21 cellular contexts compared by ENCODE assay signal in the genomic region with DNA sequence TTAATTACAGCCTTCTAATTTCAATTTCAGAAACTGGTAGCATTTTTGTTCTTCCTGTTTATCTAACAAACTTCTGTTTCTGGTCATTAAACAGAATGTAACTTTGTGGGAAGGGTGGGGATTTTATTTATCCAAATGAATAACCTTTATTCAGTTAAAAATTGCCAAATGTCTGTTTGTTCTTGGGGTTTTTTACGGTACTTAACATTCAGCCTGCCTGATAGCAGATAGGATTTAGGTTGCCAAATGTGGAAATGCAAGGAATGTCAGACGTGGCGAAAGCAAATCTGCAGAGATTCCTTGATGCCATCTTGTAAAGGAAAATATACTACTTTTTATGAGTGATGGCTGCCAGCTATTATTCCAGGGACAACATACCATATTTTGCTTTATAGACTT.
DNase-seq lines count a peak whose midpoint lies in the region; ATAC-seq, FAIRE-seq and TF ChIP-seq lines count a peak whose summit lies in the region.
"Had no signal": no experiment of that assay in that cellular context is flagged by ENCODE, and none has a peak within 500 bp of the region (broad histone marks: within the 10 kb centered on the region; RNA-seq: fewer than 3 reads in every experiment).

No MANE protein-coding gene starts in this region.

- no peak for TF ChIP-seq RAD21 in GM12878 (IDR thresholded peaks at IDR 0.05; ENCODE audit: insufficient read depth, low read depth, low read length)

- SMC1A ChIA-PET in GM12878 (lab: Charles Lee; ENCODE audit: uncharacterized antibody, unreplicated experiment) = no interaction called here

- H3K4me1 ChIP-seq in GM12878 (ENCODE audit: control insufficient read depth, insufficient read depth, low read length) = no peaks in the 10 kb centered on the region

- no peak for TF ChIP-seq CTCF in GM12878 (IDR thresholded peaks at IDR 0.05 in 2 of 3, conservative IDR thresholded peaks at IDR 0.05 in 1 of 3; ENCODE audit: control insufficient read depth in 2 of 3, extremely low read depth in 1 of 3, insufficient read depth in 1 of 3, low read depth in 3 of 3, low read length in 3 of 3)
- TF ChIP-seq CTCF in RWPE1 (conservative IDR thresholded peaks at IDR 0.05; ENCODE audit: low read depth) = no peak

- POLR2A ChIA-PET in GM12878 (lab: Charles Lee) (no interaction called here), RWPE1 (lab: Yijun Ruan, JAX; ENCODE audit: low non-redundant PET) (no interaction called here)

- no peak overlapping the region for H3K27ac ChIP-seq in GM12878 (ENCODE audit: control insufficient read depth, insufficient read depth)
- no peak overlapping the region for H3K27ac ChIP-seq in RWPE1
- H3K27ac ChIP-seq: HL-60 had no signal

- H3K36me3 ChIP-seq in GM12878 (ENCODE audit: control insufficient read depth in 2 of 2, insufficient read depth in 2 of 2, low read length in 1 of 2) = no peaks in the 10 kb centered on the region

- BruUV-seq in GM12878 (replicated peaks; lab: Mats Ljungman, UMichigan) = no TSS peak

- H3K4me2 ChIP-seq in GM12878 (ENCODE audit: control insufficient read depth, insufficient read depth) = no peak overlapping the region
- H3K4me2 ChIP-seq: GM23338 had no signal

- DNase-seq in GM12878 (ENCODE audit: low read depth, low spot score) (no peak), renal cortical epithelial cell (ENCODE audit: low read depth) (peak; percentile 43), GDM1 (lab: John Stamatoyannopoulos, UW) (no peak), NCI-H2107 (lab: John Stamatoyannopoulos, UW) (no peak), RWPE1 (ENCODE audit: low spot score) (no peak)
- no peak for DNase-seq in activated naive CD4-positive, alpha-beta T cell treated with Interleukin-2 at 50 U/mL for 16 hours
- DNase-seq: C1 segment of cervical spinal cord; DND-41; NCI-H1105 treated with DMSO at 0.1 percent for 48 hours; NCI-H187; NCI-H69; NK-92 treated with Interleukin-12 subunit alpha and Interleukin-12 subunit beta, amount 100 ng/mL, for 24 hours; RPMI8226 had no signal

- H3K79me2 ChIP-seq in GM12878 (ENCODE audit: control insufficient read depth, insufficient read depth, low read length) = no peaks in the 10 kb centered on the region

- in situ Hi-C loops in GM12878 (cut with MboI) = no loop called here

- WGBS in GM12878 (ENCODE audit: insufficient coverage, insufficient replicate concordance, low lambda C conversion rate, missing lambda C conversion rate) = 39% methylated on average over 3 of the region's 3 CpGs

- peak; percentile 32 for ATAC-seq in GM19023 (IDR thresholded peaks at IDR 0.05; ENCODE audit: unreplicated experiment)
- peak; percentile 24 for ATAC-seq in HG03097 (IDR thresholded peaks at IDR 0.05; ENCODE audit: low FRiP score, unreplicated experiment)
- no peak for ATAC-seq in GM12878
- ATAC-seq: GM23338, HCT116 had no signal

- CTCF ChIA-PET in GM12878 (lab: Yijun Ruan, JAX) (no interaction called here), RWPE1 (lab: Yijun Ruan, JAX) (no interaction called here)

- TF ChIP-seq EP300 in GM12878 (IDR thresholded peaks at IDR 0.05; ENCODE audit: borderline replicate concordance in 1 of 2, control insufficient read depth in 1 of 2, low read depth in 2 of 2, low read length in 2 of 2) = no peak

- no peaks in the 10 kb centered on the region for H4K20me1 ChIP-seq in GM12878 (ENCODE audit: control insufficient read depth, insufficient read depth)

- RAD21 ChIA-PET in GM12878 (lab: Charles Lee; ENCODE audit: unreplicated experiment) = no interaction called here

- no peak for TF ChIP-seq POLR2A in GM12878 (IDR thresholded peaks at IDR 0.05; ENCODE audit: low read depth, low read length)

- FAIRE-seq in GM12878 (lab: Jason Lieb, UNC) = peak; percentile 27
- FAIRE-seq: G401.6, GM12891, HTR-8/SVneo had no signal

- no peak overlapping the region for H2AFZ ChIP-seq in GM12878 (ENCODE audit: control insufficient read depth, low read depth, low read length)
- H2AFZ ChIP-seq: GM23338 had no signal

- H3K9me3 ChIP-seq in GM12878 (replicated peaks; ENCODE audit: control insufficient read depth, insufficient read depth, low read length) = no peaks in the 10 kb centered on the region

- no peak overlapping the region for H3K9ac ChIP-seq in GM12878 (ENCODE audit: control insufficient read depth, insufficient read depth, low read length)

- H3K27me3 ChIP-seq in GM12878 (replicated peaks in 1 of 2; ENCODE audit: control insufficient read depth in 2 of 2, insufficient read depth in 2 of 2, low read length in 1 of 2) = no peaks in the 10 kb centered on the region

- no peak overlapping the region for H3K4me3 ChIP-seq in GM12878
- H3K4me3 ChIP-seq: GM23338 had no signal

- intact Hi-C loops in GM12878 (cut with micrococcal nuclease; ENCODE audit: unreplicated experiment) = no loop called here

TF ChIP-seq in GM12878, 131 proteins besides CTCF, POLR2A, EP300 and RAD21:
- TF ChIP-seq LARP7 (IDR thresholded peaks at IDR 0.05) (no peak), CHD2 (IDR thresholded peaks at IDR 0.05; ENCODE audit: borderline replicate concordance, low read depth, low read length) (no peak), ETV6 (conservative IDR thresholded peaks at IDR 0.05 in 1 of 2, IDR thresholded peaks at IDR 0.05 in 1 of 2; ENCODE audit: borderline replicate concordance in 1 of 2, low read depth in 1 of 2) (no peak), ZSCAN29 (IDR thresholded peaks at IDR 0.05) (no peak), MYB (IDR thresholded peaks at IDR 0.05; ENCODE audit: borderline replicate concordance, low read depth, low read length) (no peak), IRF4 (IDR thresholded peaks at IDR 0.05; ENCODE audit: low read depth, low read length) (no peak), BCLAF1 (IDR thresholded peaks at IDR 0.05) (no peak), RB1 (IDR thresholded peaks at IDR 0.05; ENCODE audit: borderline replicate concordance) (no peak)
